9 cellular contexts compared by ENCODE assay signal in the genomic region with DNA sequence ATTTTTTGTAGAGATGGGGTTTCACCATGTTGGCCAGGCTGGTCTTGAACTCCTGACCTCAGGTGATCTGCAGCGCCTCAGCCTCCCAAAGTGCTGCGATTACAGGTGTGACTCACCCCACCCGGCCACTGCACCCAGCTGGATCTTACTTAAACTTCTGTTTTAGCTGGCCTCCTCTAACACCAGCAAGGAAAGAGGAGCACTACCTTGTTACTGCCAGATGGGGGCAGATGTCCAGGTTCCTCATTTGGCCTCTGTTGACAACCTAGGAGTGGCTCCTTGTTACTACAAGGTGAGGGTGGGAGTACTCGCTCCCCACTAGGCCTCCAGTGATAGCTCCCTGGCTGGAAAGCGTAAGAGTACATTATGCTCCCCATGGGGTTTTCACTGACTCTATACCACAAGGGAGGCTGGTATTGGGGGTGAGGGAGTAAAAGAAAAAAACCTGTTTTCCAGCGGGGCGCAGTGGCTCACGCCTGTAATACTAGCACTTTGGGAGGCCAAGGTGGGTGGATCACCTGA. TPM values are rescaled to one million over a fixed set of nuclear protein-coding genes. Genes with fewer than 3 reads are reported as not detected.
DNase-seq lines count a peak whose midpoint lies in the region; ATAC-seq and TF ChIP-seq lines count a peak whose summit lies in the region.
"Had no signal": no experiment of that assay in that cellular context is flagged by ENCODE, and none has a peak within 500 bp of the region (broad histone marks: within the 10 kb centered on the region; RNA-seq: fewer than 3 reads in every experiment).

No MANE protein-coding gene starts in this region.

- peak overlapping the region; percentile 38; the same call in 1 of the 2 replicates for H2AFZ ChIP-seq in DND-41 (ENCODE audit: low read depth, low read length)
- H2AFZ ChIP-seq in hepatocyte = no peak overlapping the region

- H3K9me2 ChIP-seq in hepatocyte (replicated peaks; ENCODE audit: insufficient read depth) = no peaks in the 10 kb centered on the region

- no peaks in the 10 kb centered on the region for H3K36me3 Mint-ChIP-seq in activated naive CD8-positive, alpha-beta T cell treated with anti-CD3 and anti-CD28 coated beads for 36 hours
- H3K36me3 Mint-ChIP-seq: activated naive CD8-positive, alpha-beta T cell had no signal

- DNase-seq in DND-41 (peak; percentile 64), HUDEP-2 (lab: John Stamatoyannopoulos, UW; ENCODE audit: unreplicated experiment in 76 of 76) (peak in 73 of 76 experiments; percentile 17 to 85 (median 56)), SHP77 treated with DMSO at 0.1 percent for 48 hours (lab: John Stamatoyannopoulos, UW) (peak; percentile 67), hepatocyte (ENCODE audit: low spot score) (peak; percentile 54), epidermal melanocyte (ENCODE audit: insufficient read length, low spot score) (no peak)
- peak; percentile 58 for DNase-seq in activated naive CD8-positive, alpha-beta T cell treated with anti-CD3 and anti-CD28 coated beads for 36 hours
- peak; percentile 46 to 60 for DNase-seq in stimulated activated CD4-positive, alpha-beta T cell treated with anti-CD3 and anti-CD28 coated beads, Interleukin-4, amount 100 ng/mL, for 48 hours (ENCODE audit: low read depth in 2 of 2)

- H3K27ac ChIP-seq in DND-41 (ENCODE audit: low read length) (no peak overlapping the region), hepatocyte (peak overlapping the region; percentile 57)

- no peaks in the 10 kb centered on the region for H3K36me3 ChIP-seq in DND-41 (ENCODE audit: insufficient read depth, low read length)
- H3K36me3 ChIP-seq in hepatocyte (replicated peaks; ENCODE audit: insufficient read depth, low read depth) = no peaks in the 10 kb centered on the region

- H3K9ac ChIP-seq in DND-41 (ENCODE audit: low read depth, low read length) = no peak overlapping the region

- H3K4me2 ChIP-seq in DND-41 (ENCODE audit: insufficient read depth, low read length) = no peak overlapping the region
- H3K4me2 ChIP-seq in hepatocyte = no peak overlapping the region

- ATAC-seq in DND-41 (ENCODE audit: insufficient read depth, low read depth) (peak; percentile 96), GM21381 (IDR thresholded peaks at IDR 0.05; ENCODE audit: unreplicated experiment) (peak; percentile 72)

- H3K4me3 ChIP-seq in DND-41 (ENCODE audit: low read depth in 1 of 2, low read length in 2 of 2) (no peak overlapping the region), hepatocyte (no peak overlapping the region)

- no peaks in the 10 kb centered on the region for H4K20me1 ChIP-seq in DND-41 (ENCODE audit: insufficient read depth, low read length)
- no peaks in the 10 kb centered on the region for H4K20me1 ChIP-seq in hepatocyte (ENCODE audit: insufficient read depth, poor library complexity, severe bottlenecking)

- H3K9me3 ChIP-seq in DND-41 (ENCODE audit: insufficient read depth, low read length, severe bottlenecking) (no peaks in the 10 kb centered on the region), hepatocyte (ENCODE audit: low read depth) (no peaks in the 10 kb centered on the region)

- H3K79me2 ChIP-seq in DND-41 (ENCODE audit: insufficient read depth, low read length) (no peaks in the 10 kb centered on the region), hepatocyte (no peaks in the 10 kb centered on the region)

- H3K4me1 ChIP-seq in DND-41 (ENCODE audit: insufficient read depth, low read length) = no peaks in the 10 kb centered on the region
- H3K4me1 ChIP-seq in hepatocyte (ENCODE audit: insufficient read depth) = no peaks in the 10 kb centered on the region

- no peak overlapping the region for H3K4me3 Mint-ChIP-seq in activated naive CD8-positive, alpha-beta T cell treated with anti-CD3 and anti-CD28 coated beads for 36 hours
- H3K4me3 Mint-ChIP-seq: activated naive CD8-positive, alpha-beta T cell had no signal

- H3K27me3 ChIP-seq in DND-41 (ENCODE audit: insufficient read depth, low read length, poor library complexity) (no peaks in the 10 kb centered on the region), hepatocyte (no peaks in the 10 kb centered on the region)

- peak overlapping the region; percentile 25 for H3K27ac Mint-ChIP-seq in activated naive CD8-positive, alpha-beta T cell treated with anti-CD3 and anti-CD28 coated beads for 36 hours

- H3K27me3 Mint-ChIP-seq in activated naive CD8-positive, alpha-beta T cell treated with anti-CD3 and anti-CD28 coated beads for 36 hours = no peaks in the 10 kb centered on the region
- H3K27me3 Mint-ChIP-seq: activated naive CD8-positive, alpha-beta T cell had no signal

- TF ChIP-seq CTCF in DND-41 (IDR thresholded peaks at IDR 0.05; ENCODE audit: borderline replicate concordance, extremely low read depth, low read length, poor library complexity, severe bottlenecking) = peak; percentile 82
- TF ChIP-seq CTCF in hepatocyte (IDR thresholded peaks at IDR 0.05; ENCODE audit: poor library complexity) = peak; percentile 46

- 76% methylated on average over 8 of the region's 8 CpGs for WGBS in hepatocyte (ENCODE audit: low lambda C conversion rate, missing lambda C conversion rate)

- H3K9me3 Mint-ChIP-seq in activated naive CD8-positive, alpha-beta T cell treated with anti-CD3 and anti-CD28 coated beads for 36 hours = no peaks in the 10 kb centered on the region

- H3K4me1 Mint-ChIP-seq in activated naive CD8-positive, alpha-beta T cell treated with anti-CD3 and anti-CD28 coated beads for 36 hours = peaks cover 22% of the 10 kb centered on the region

RNA-seq across cellular contexts. Expression of a gene that starts 13.1 kb away (rescaled TPM):
- total RNA-seq in activated naive CD8-positive, alpha-beta T cell treated with anti-CD3 and anti-CD28 coated beads for 36 hours = 100 to 1,000 TPM; 134 to 135 TPM
- total RNA-seq in hepatocyte = 64.8 and 67.6 TPM in 2 replicates
- polyA plus RNA-seq in hepatocyte = 52.1 and 53.9 TPM in 2 replicates

RNA-seq across cellular contexts. Expression of a gene that starts 27.2 kb away (rescaled TPM):
- 10 to 100 TPM; 53.7 to 64.6 TPM for total RNA-seq in activated naive CD8-positive, alpha-beta T cell treated with anti-CD3 and anti-CD28 coated beads for 36 hours
- total RNA-seq in hepatocyte = 34.0 and 62.9 TPM in 2 replicates
- polyA plus RNA-seq in hepatocyte = 49.5 and 69.9 TPM in 2 replicates
